In genomic region chr1:231541842-231542241, GRCh38 we compare ENCODE assay signal across 20 cellular contexts.
"Had no signal": no experiment of that assay in that cellular context is flagged by ENCODE, and none has a peak within 500 bp of the region (broad histone marks: within the 10 kb centered on the region; RNA-seq: fewer than 3 reads in every experiment).

No MANE protein-coding gene starts in this region.

- H3K9me3 ChIP-seq: body of pancreas, lower lobe of right lung, neutrophil, upper lobe of right lung had no signal

- H3K27me3 ChIP-seq: body of pancreas, heart right ventricle, neutrophil, upper lobe of right lung had no signal

- DNase-seq: activated CD4-positive, alpha-beta T cell treated with anti-CD3 and anti-CD28 coated beads for 48 hours; activated CD4-positive, CD25-positive, alpha-beta regulatory T cell; activated CD8-positive, alpha-beta memory T cell treated with anti-CD3 and anti-CD28 coated beads, Interleukin-2, amount 50 U/mL, for 4 hours; activated effector memory CD4-positive, alpha-beta T cell treated with anti-CD3 and anti-CD28 coated beads, Interleukin-2, amount 50 U/mL, for 16 hours; activated naive CD8-positive, alpha-beta T cell treated with anti-CD3 and anti-CD28 coated beads for 36 hours; activated T-cell treated with anti-CD3 and anti-CD28 coated beads, Interleukin-2, amount 50 U/mL, for 48 hours; body of pancreas; central memory CD4-positive, alpha-beta T cell; heart right ventricle; immature natural killer cell; kidney glomerular epithelial cell; lower lobe of right lung; natural killer cell; SK-N-SH; stimulated activated CD4-positive, alpha-beta T cell treated with anti-CD3 and anti-CD28 coated beads, Interleukin-4, amount 100 ng/mL, for 1 hour; upper lobe of right lung had no signal

- H3K4me3 Mint-ChIP-seq: activated naive CD8-positive, alpha-beta T cell treated with anti-CD3 and anti-CD28 coated beads for 36 hours; immature natural killer cell; natural killer cell had no signal

- H3K4me3 ChIP-seq: body of pancreas, heart right ventricle, lower lobe of right lung, smooth muscle cell, thoracic aorta, upper lobe of right lung had no signal

- H3K4me1 ChIP-seq: upper lobe of right lung had no signal

- H3K27ac Mint-ChIP-seq: activated naive CD8-positive, alpha-beta T cell treated with anti-CD3 and anti-CD28 coated beads for 36 hours; natural killer cell had no signal

- H3K27ac ChIP-seq: body of pancreas, lower lobe of right lung, neutrophil, parathyroid adenoma, thoracic aorta, upper lobe of right lung had no signal

- H3K27me3 Mint-ChIP-seq: activated naive CD8-positive, alpha-beta T cell treated with anti-CD3 and anti-CD28 coated beads for 36 hours had no signal
